ENCODE assay signal across 26 cellular contexts in the genomic region with DNA sequence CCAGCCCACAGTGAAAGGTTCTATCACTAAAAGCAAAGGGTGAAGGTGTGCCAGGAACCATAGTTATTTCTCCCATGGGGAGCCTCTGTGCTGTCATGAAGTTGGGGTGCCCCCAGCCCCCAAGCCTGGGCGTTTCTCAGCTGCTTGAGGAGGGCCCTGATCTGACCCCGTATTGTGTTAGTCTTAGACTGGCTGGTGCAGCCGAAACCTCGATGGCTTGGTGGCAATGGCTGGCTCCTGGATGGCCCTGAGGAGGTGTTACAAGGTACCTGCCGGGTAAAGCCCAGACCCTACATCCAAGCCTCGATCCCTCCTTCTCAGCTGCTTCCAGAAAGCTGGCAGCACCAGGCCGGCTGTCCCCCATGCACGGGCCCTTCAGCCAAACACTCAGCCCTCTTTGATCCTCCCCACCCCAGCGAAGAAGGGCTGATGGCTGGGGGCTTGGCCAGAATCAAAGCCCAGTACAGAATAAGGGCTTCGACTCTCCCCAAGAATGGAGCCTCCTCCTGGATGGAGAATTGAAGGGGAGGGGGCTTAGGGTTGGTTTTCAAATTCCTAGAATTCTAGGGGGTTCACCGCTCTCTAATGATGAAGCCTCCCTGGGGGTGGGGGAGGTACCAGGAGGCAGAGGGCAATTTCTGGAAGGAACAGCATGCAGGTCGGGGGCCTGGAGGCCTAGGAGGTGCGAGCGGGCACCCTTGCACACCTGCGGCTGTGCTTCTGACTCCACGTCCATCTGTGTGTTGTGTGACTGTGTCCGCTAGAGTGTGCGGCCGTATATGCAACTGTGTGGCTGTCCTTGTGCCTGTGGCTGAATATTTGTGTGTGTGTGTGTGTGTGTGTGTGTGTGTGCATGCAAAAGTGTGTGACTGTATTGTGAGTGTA. TPM values are rescaled to one million over a fixed set of nuclear protein-coding genes. Genes with fewer than 3 reads are reported as not detected.
"Had no signal": no experiment of that assay in that cellular context is flagged by ENCODE, and none has a peak within 500 bp of the region (broad histone marks: within the 10 kb centered on the region; RNA-seq: fewer than 3 reads in every experiment).

No MANE protein-coding gene starts in this region.

- H3K27me3 ChIP-seq: MG63, Peyer's patch, SJSA1 had no signal

- H3K4me1 ChIP-seq: Peyer's patch, SJSA1 had no signal

- H3K9me3 ChIP-seq: MG63 had no signal

- H3K4me2 ChIP-seq: PC-9 had no signal

- H3K27ac ChIP-seq: PC-9, Peyer's patch, SJSA1, SK-N-MC had no signal

- H2AFZ ChIP-seq: PC-9 had no signal

- H3K36me3 ChIP-seq: MG63, Peyer's patch had no signal

- H3K4me3 ChIP-seq: MG63, PC-9, Peyer's patch, SJSA1, SK-N-MC had no signal

- DNase-seq: IMR-90, Karpas-422, KG1, MG63, NCI-H1092, NCI-H1105 treated with DMSO at 0.1 percent for 48 hours, NCI-H1417 treated with DMSO at 0.1 percent for 48 hours, NCI-H146, NCI-H1694 treated with DMSO at 0.1 percent for 48 hours, NCI-H1930, NCI-H2081, NCI-H2107, NCI-H2227 treated with DMSO at 0.1 percent for 48 hours, NCI-H524, NCI-H526 treated with DMSO at 0.1 percent for 48 hours, NCI-H748 treated with DMSO at 0.1 percent for 48 hours, OCI-M1, PC-9, Peyer's patch, Right ventricle myocardium superior, SIG-M5 had no signal

RNA-seq across cellular contexts. Expression of a gene that starts 23.7 kb away (rescaled TPM):
- total RNA-seq: HT-29, NCI-H460, PC-9, RPMI7951 had no signal

RNA-seq across cellular contexts. Expression of a gene that starts 50.0 kb away (rescaled TPM):
- total RNA-seq: IMR-90, NCI-H460, Right ventricle myocardium superior, RPMI7951, SJSA1 had no signal
- polyA plus RNA-seq: IMR-90 had no signal
